Comparison of ENCODE assay signal across 13 cellular contexts in the genomic region with DNA sequence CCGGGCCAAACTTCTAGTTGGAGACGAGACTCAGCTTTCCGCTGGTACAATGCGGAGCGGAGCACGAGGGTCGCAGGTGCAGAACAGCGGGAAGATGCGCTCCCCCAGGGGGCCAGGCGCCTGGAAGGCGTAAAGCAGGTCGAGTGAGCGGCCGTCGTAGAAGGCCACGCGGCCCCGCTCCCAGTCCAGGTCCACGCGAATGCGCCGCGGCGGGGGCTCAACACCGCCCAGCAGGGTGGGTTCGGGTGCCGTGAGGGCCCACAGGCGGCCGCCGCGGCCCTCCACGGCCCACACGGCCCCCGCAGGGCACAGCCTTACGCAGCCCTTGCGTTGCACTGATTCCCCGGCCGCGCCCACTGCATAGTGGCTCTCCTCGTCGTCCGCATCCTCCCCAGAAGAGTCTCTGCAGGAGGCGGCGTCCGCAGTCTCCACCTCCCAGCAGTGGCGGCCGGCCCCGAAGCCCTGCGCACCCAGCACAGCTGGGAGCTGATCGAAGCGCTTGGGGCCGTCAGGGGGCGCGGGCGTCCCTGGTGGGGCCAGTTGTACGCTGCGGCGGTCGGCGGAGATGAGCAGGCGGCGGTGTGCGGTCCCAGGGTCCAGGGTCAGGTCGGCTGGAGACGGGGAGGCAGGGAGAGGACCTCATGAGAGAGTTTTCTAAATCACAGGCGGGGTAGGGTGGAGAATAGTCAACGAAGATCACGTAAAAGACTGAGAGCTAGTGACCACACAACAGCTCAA. TPM values are rescaled to one million over a fixed set of nuclear protein-coding genes. Genes with fewer than 3 reads are reported as not detected.
DNase-seq lines count a peak whose midpoint lies in the region; ATAC-seq and TF ChIP-seq lines count a peak whose summit lies in the region.
"Had no signal": no experiment of that assay in that cellular context is flagged by ENCODE, and none has a peak within 500 bp of the region (broad histone marks: within the 10 kb centered on the region; RNA-seq: fewer than 3 reads in every experiment).

No MANE protein-coding gene starts in this region.

- no peak for TF ChIP-seq POLR2A in spleen (IDR thresholded peaks at IDR 0.05)

- H3K4me3 ChIP-seq in cardiac fibroblast (replicated peaks in 1 of 2; ENCODE audit: low read depth in 2 of 2, low read length in 2 of 2), result peak overlapping the region; percentile 6 to 33
- peak overlapping the region; percentile 31; the same call in 1 of the 2 replicates for H3K4me3 ChIP-seq in iPS-18c (ENCODE audit: insufficient read depth, low read depth, low read length)
- peak overlapping the region in 6 of 8 donors; percentile 4 to 27 (median 16) for H3K4me3 ChIP-seq in spleen
- H3K4me3 ChIP-seq: A549 had no signal

- no peaks in the 10 kb centered on the region for H3K9me3 ChIP-seq in iPS-18c (ENCODE audit: control insufficient read depth, insufficient read depth, low read length)
- H3K9me3 ChIP-seq in spleen, result no peaks in the 10 kb centered on the region
- H3K9me3 ChIP-seq: A549, sigmoid colon had no signal

- TF ChIP-seq CTCF in cardiac fibroblast (IDR thresholded peaks at IDR 0.05; ENCODE audit: low read depth, low read length) (no peak), spleen (IDR thresholded peaks at IDR 0.05 in 8 of 11, conservative IDR thresholded peaks at IDR 0.05 in 3 of 11) (peak in 1 of 11 experiments; percentile 27)

- no peak for ATAC-seq in GM19397 (IDR thresholded peaks at IDR 0.05; ENCODE audit: unreplicated experiment)
- ATAC-seq: A549 had no signal

- no peak overlapping the region for H3K27ac ChIP-seq in spleen
- H3K27ac ChIP-seq: A549, sigmoid colon had no signal

- peak; percentile 68 for DNase-seq in activated CD4-positive, alpha-beta T cell treated with anti-CD3 and anti-CD28 coated beads, Interleukin-2, amount 10 ng/mL, durations not matched to agents 24 days and 14 days
- DNase-seq in activated CD4-positive, alpha-beta T cell treated with anti-CD3 and anti-CD28 coated beads for 4 hours, result no peak
- DNase-seq in cardiac fibroblast (ENCODE audit: low read depth in 2 of 2) (peak; percentile 48), spleen (peak; percentile 79), inferior parietal cortex (ENCODE audit: extremely low spot score) (no peak), NCI-H1092 (lab: John Stamatoyannopoulos, UW) (no peak)
- DNase-seq: GDM1, sigmoid colon had no signal

- no peaks in the 10 kb centered on the region for H3K9me3 Mint-ChIP-seq in activated CD4-positive, alpha-beta T cell treated with anti-CD3 and anti-CD28 coated beads, Interleukin-2, amount 10 ng/mL, durations not matched to agents 24 days and 14 days

- peaks cover 8 to 32% (median 21%) of the 10 kb centered on the region in 6 donors for H3K36me3 ChIP-seq in spleen

- H3K27me3 Mint-ChIP-seq in activated CD4-positive, alpha-beta T cell treated with anti-CD3 and anti-CD28 coated beads, Interleukin-2, amount 10 ng/mL, durations not matched to agents 24 days and 14 days, result peaks cover 58% of the 10 kb centered on the region

- H3K27me3 ChIP-seq in spleen (replicated peaks in 1 of 7), result peaks cover 7 to 60% (median 48%) of the 10 kb centered on the region in 7 donors

- H3K27ac Mint-ChIP-seq in activated CD4-positive, alpha-beta T cell treated with anti-CD3 and anti-CD28 coated beads, Interleukin-2, amount 10 ng/mL, durations not matched to agents 24 days and 14 days, result no peak overlapping the region

- peaks cover 25 to 62% (median 41%) of the 10 kb centered on the region in 6 donors for H3K4me1 ChIP-seq in spleen

- peaks cover 46% of the 10 kb centered on the region for H3K36me3 Mint-ChIP-seq in activated CD4-positive, alpha-beta T cell treated with anti-CD3 and anti-CD28 coated beads, Interleukin-2, amount 10 ng/mL, durations not matched to agents 24 days and 14 days (ENCODE audit: low read depth)

- intact Hi-C loops in activated CD4-positive, alpha-beta T cell treated with anti-CD3 and anti-CD28 coated beads, Interleukin-2, amount 10 ng/mL, durations not matched to agents 24 days and 14 days (cut with micrococcal nuclease), result no loop called here
- intact Hi-C loops in spleen (cut with DNase I; ENCODE audit: low total_unique reads), result no loop called here

- no peak overlapping the region for H3K4me3 Mint-ChIP-seq in activated CD4-positive, alpha-beta T cell treated with anti-CD3 and anti-CD28 coated beads, Interleukin-2, amount 10 ng/mL, durations not matched to agents 24 days and 14 days

- 29 to 42% (median 37%) methylated on average over 42 to 68 of the region's 68 CpGs for WGBS in spleen, 5 donors

- peaks cover 41% of the 10 kb centered on the region for H3K4me1 Mint-ChIP-seq in activated CD4-positive, alpha-beta T cell treated with anti-CD3 and anti-CD28 coated beads, Interleukin-2, amount 10 ng/mL, durations not matched to agents 24 days and 14 days

RNA-seq across cellular contexts. Expression of a gene that starts 4.3 kb away (rescaled TPM):
- total RNA-seq in activated CD4-positive, alpha-beta T cell treated with anti-CD3 and anti-CD28 coated beads, Interleukin-2, amount 10 ng/mL, durations not matched to agents 24 days and 14 days, result 60.9 and 61.1 TPM in 2 replicates
- 10 to 100 TPM; 39.3 to 50.7 (median 42.1) TPM for total RNA-seq in spleen
- polyA plus RNA-seq in spleen, result 10 to 100 TPM; 31.1 to 45.5 (median 40.0) TPM

RNA-seq across cellular contexts. Expression of a gene that starts 4.3 kb away (rescaled TPM):
- not detected in 2 replicates for total RNA-seq in activated CD4-positive, alpha-beta T cell treated with anti-CD3 and anti-CD28 coated beads, Interleukin-2, amount 10 ng/mL, durations not matched to agents 24 days and 14 days
- not detected for total RNA-seq in spleen
- polyA plus RNA-seq in spleen, result not detected
- total RNA-seq: sigmoid colon had no signal
- polyA plus RNA-seq: A549 had no signal

RNA-seq across cellular contexts. Expression of a gene that starts 10.2 kb away (rescaled TPM):
- total RNA-seq in activated CD4-positive, alpha-beta T cell treated with anti-CD3 and anti-CD28 coated beads, Interleukin-2, amount 10 ng/mL, durations not matched to agents 24 days and 14 days, result 85.6 and 87.0 TPM in 2 replicates
- total RNA-seq in spleen, result 10 to 100 TPM; 21.0 to 36.9 (median 22.8) TPM
- polyA plus RNA-seq in spleen, result 10 to 100 TPM; 62.6 to 78.6 (median 72.9) TPM

RNA-seq across cellular contexts. Expression of a gene that starts 41.6 kb away (rescaled TPM):
- 0.09 TPM in 1 of 2 replicates, not detected in the other for total RNA-seq in activated CD4-positive, alpha-beta T cell treated with anti-CD3 and anti-CD28 coated beads, Interleukin-2, amount 10 ng/mL, durations not matched to agents 24 days and 14 days
- not detected for total RNA-seq in spleen
- under 1 TPM in 2 of 3 donors, not detected in 1; 0.09 to 0.14 TPM for polyA plus RNA-seq in spleen
- total RNA-seq: cerebellum, kidney epithelial cell had no signal

Comparison
In these comparisons a context has a peak if more than half of its experiments do, and no peak if none do; other contexts are left out.
1. DNase-seq: peak in activated CD4-positive, alpha-beta T cell treated with anti-CD3 and anti-CD28 coated beads, Interleukin-2, amount 10 ng/mL, durations not matched to agents 24 days and 14 days (single experiment), cardiac fibroblast (2 of 2) and spleen (single experiment); none in activated CD4-positive, alpha-beta T cell treated with anti-CD3 and anti-CD28 coated beads for 4 hours (0 of 2), inferior parietal cortex (single experiment) and NCI-H1092 (single experiment).
2. Peak in every context shown above with its lines, with median percentiles within 50 percentile points of each other: H3K4me3 ChIP-seq.